In genomic region chr17:44123356-44124117, GRCh38 we compare ENCODE assay signal across 1 cellular context.
TF ChIP-seq lines count a peak whose summit lies in the region.

Gene HDAC5 (minus strand): TSS chr17:44123641. CDS start chr17:44117515, 6,126 bp downstream.

TF ChIP-seq in GM12878, 131 proteins besides CTCF, POLR2A, EP300 and RAD21 (continued from another document):
- TF ChIP-seq SPI1 (IDR thresholded peaks at IDR 0.05; ENCODE audit: borderline replicate concordance, insufficient read depth, low read depth, low read length) (no peak), TBL1XR1 (IDR thresholded peaks at IDR 0.05; ENCODE audit: low read depth, low read length) (no peak), SMAD1 (IDR thresholded peaks at IDR 0.05; ENCODE audit: low read depth, partially characterized antibody) (no peak), TCF3 (IDR thresholded peaks at IDR 0.05; ENCODE audit: borderline replicate concordance, insufficient read depth, low read depth, low read length) (no peak), TARDBP (IDR thresholded peaks at IDR 0.05; ENCODE audit: borderline replicate concordance) (no peak), IKZF2 (IDR thresholded peaks at IDR 0.05) (peak; percentile 83 to 84)
